Comparison of ENCODE assay signal across 9 cellular contexts in the genomic region with DNA sequence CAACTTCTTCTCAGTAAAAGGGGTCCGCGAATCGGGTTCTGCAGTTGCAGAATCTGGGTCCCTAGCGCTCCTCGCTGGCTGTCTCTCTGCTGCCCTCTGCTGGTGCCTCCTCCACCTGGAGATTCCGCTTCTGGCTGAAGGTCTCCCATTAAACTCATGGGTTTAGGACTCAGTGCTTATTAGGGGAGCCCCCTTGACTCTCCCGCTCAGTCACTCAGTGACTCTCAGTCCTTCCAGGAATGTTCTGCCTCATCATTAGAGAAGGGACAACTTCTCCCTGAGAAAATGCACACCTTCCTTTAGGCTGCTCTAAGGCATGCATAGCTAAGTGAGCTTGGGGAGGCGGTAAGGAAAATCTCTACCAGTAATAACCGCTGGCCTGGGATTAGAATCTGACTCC. TPM values are rescaled to one million over a fixed set of nuclear protein-coding genes. Genes with fewer than 3 reads are reported as not detected.
A peak's percentile ranks its signal among the peaks of the same experiment; 100 is the strongest.
DNase-seq lines count a peak whose midpoint lies in the region; ATAC-seq and TF ChIP-seq lines count a peak whose summit lies in the region.
"Had no signal": no experiment of that assay in that cellular context is flagged by ENCODE, and none has a peak within 500 bp of the region (broad histone marks: within the 10 kb centered on the region; RNA-seq: fewer than 3 reads in every experiment).

No MANE protein-coding gene starts in this region.

- H3K9me3 ChIP-seq in effector memory CD4-positive, alpha-beta T cell (ENCODE audit: control insufficient read depth, low read length), result no peaks in the 10 kb centered on the region

- intact Hi-C loops in CD14-positive monocyte (cut with micrococcal nuclease), result no loop called here

- H3K27me3 ChIP-seq in effector memory CD4-positive, alpha-beta T cell (replicated peaks; ENCODE audit: control insufficient read depth, insufficient read depth, low read length, poor library complexity, severe bottlenecking), result no peaks in the 10 kb centered on the region

- H3K27ac Mint-ChIP-seq in CD14-positive monocyte, result no peak overlapping the region
- H3K27ac Mint-ChIP-seq in activated CD4-positive, alpha-beta memory T cell treated with anti-CD3 and anti-CD28 coated beads, Interleukin-2, amount 10 ng/mL, durations not matched to agents 7 days and 5 days, result no peak overlapping the region

- POLR2A ChIA-PET in activated CD4-positive, alpha-beta memory T cell treated with anti-CD3 and anti-CD28 coated beads, Interleukin-2, amount 10 ng/mL, durations not matched to agents 7 days and 5 days (lab: Charles Lee), result no interaction called here

- H3K4me3 Mint-ChIP-seq in CD14-positive monocyte, result no peak overlapping the region
- no peak overlapping the region for H3K4me3 Mint-ChIP-seq in activated CD4-positive, alpha-beta memory T cell treated with anti-CD3 and anti-CD28 coated beads, Interleukin-2, amount 10 ng/mL, durations not matched to agents 7 days and 5 days
- H3K4me3 Mint-ChIP-seq: IgD-negative memory B cell had no signal

- H3K4me1 Mint-ChIP-seq in CD14-positive monocyte, result peaks cover 5% of the 10 kb centered on the region
- no peaks in the 10 kb centered on the region for H3K4me1 Mint-ChIP-seq in activated CD4-positive, alpha-beta memory T cell treated with anti-CD3 and anti-CD28 coated beads, Interleukin-2, amount 10 ng/mL, durations not matched to agents 7 days and 5 days

- CTCF ChIA-PET in activated CD4-positive, alpha-beta memory T cell treated with anti-CD3 and anti-CD28 coated beads, Interleukin-2, amount 10 ng/mL, durations not matched to agents 7 days and 5 days (lab: Charles Lee), result interaction anchor here (0.7 to 5.8 kb wide), 32 partner anchors 9 to 1086 kb away, joined by 3 to 80 read pairs (median 4); partner anchors contain the start of gene LRRC15

- H3K36me3 ChIP-seq in effector memory CD4-positive, alpha-beta T cell (ENCODE audit: control insufficient read depth, insufficient read depth, low read length), result no peaks in the 10 kb centered on the region

- peak; percentile 77 for ATAC-seq in GM21786 (IDR thresholded peaks at IDR 0.05; ENCODE audit: unreplicated experiment)

- peaks cover 9 to 16% (median 9%) of the 10 kb centered on the region in 3 donors for H3K27me3 Mint-ChIP-seq in CD14-positive monocyte (ENCODE audit: low read depth in 3 of 3)
- peaks cover 19% of the 10 kb centered on the region for H3K27me3 Mint-ChIP-seq in activated CD4-positive, alpha-beta memory T cell treated with anti-CD3 and anti-CD28 coated beads, Interleukin-2, amount 10 ng/mL, durations not matched to agents 7 days and 5 days

- no peaks in the 10 kb centered on the region for H3K4me1 ChIP-seq in effector memory CD4-positive, alpha-beta T cell (ENCODE audit: control insufficient read depth, insufficient read depth, low read length, poor library complexity, severe bottlenecking)

- DNase-seq in CD14-positive monocyte (ENCODE audit: low spot score), result no peak
- peak; percentile 47 to 79 for DNase-seq in NCI-H526 (lab: John Stamatoyannopoulos, UW)
- DNase-seq in activated CD4-positive, alpha-beta memory T cell treated with anti-CD3 and anti-CD28 coated beads, Interleukin-2, amount 10 ng/mL, durations not matched to agents 7 days and 5 days, result peak; percentile 73
- DNase-seq in effector memory CD4-positive, alpha-beta T cell, result peak; percentile 29 to 59 (median 35)
- DNase-seq in middle frontal gyrus (ENCODE audit: extremely low spot score, low spot score), result peak; percentile 53
- DNase-seq in stimulated activated CD8-positive, alpha-beta memory T cell treated with anti-CD3 and anti-CD28 coated beads, Interleukin-7, amount 100 ng/mL, for 24 hours (ENCODE audit: low read depth), result peak; percentile 65
- DNase-seq in DMS153 (lab: John Stamatoyannopoulos, UW), result no peak

- H3K4me3 ChIP-seq in effector memory CD4-positive, alpha-beta T cell (ENCODE audit: insufficient read depth, low read depth, low read length, poor library complexity, severe bottlenecking), result no peak overlapping the region

- H3K9me3 Mint-ChIP-seq in CD14-positive monocyte, result no peaks in the 10 kb centered on the region
- no peaks in the 10 kb centered on the region for H3K9me3 Mint-ChIP-seq in activated CD4-positive, alpha-beta memory T cell treated with anti-CD3 and anti-CD28 coated beads, Interleukin-2, amount 10 ng/mL, durations not matched to agents 7 days and 5 days
- H3K9me3 Mint-ChIP-seq: IgD-negative memory B cell had no signal

- H3K27ac ChIP-seq in effector memory CD4-positive, alpha-beta T cell (ENCODE audit: insufficient read depth, low read length, poor library complexity, severe bottlenecking), result no peak overlapping the region

- TF ChIP-seq CTCF in CD14-positive monocyte (IDR thresholded peaks at IDR 0.05), result peak; percentile 94

- no peaks in the 10 kb centered on the region for H3K36me3 Mint-ChIP-seq in CD14-positive monocyte
- H3K36me3 Mint-ChIP-seq in activated CD4-positive, alpha-beta memory T cell treated with anti-CD3 and anti-CD28 coated beads, Interleukin-2, amount 10 ng/mL, durations not matched to agents 7 days and 5 days (ENCODE audit: low read depth), result no peaks in the 10 kb centered on the region
- H3K36me3 Mint-ChIP-seq: IgD-negative memory B cell had no signal

RNA-seq across cellular contexts. Expression of gene CPN2, which starts 7.1 kb away (rescaled TPM):
- not detected for polyA plus RNA-seq in CD14-positive monocyte
- total RNA-seq in activated CD4-positive, alpha-beta memory T cell treated with anti-CD3 and anti-CD28 coated beads, Interleukin-2, amount 10 ng/mL, durations not matched to agents 7 days and 5 days, result not detected
- polyA plus RNA-seq: IgD-negative memory B cell had no signal

RNA-seq across cellular contexts. Expression of gene LRRC15, which starts 25.5 kb away (rescaled TPM):
- polyA plus RNA-seq in CD14-positive monocyte, result not detected
- total RNA-seq in activated CD4-positive, alpha-beta memory T cell treated with anti-CD3 and anti-CD28 coated beads, Interleukin-2, amount 10 ng/mL, durations not matched to agents 7 days and 5 days, result not detected
- polyA plus RNA-seq: IgD-negative memory B cell had no signal

RNA-seq across cellular contexts. Expression of gene GP5, which starts 55.1 kb away (rescaled TPM):
- polyA plus RNA-seq in CD14-positive monocyte, result under 1 TPM in 1 of 2 donors, not detected in 1; 0.12 TPM
- 1 to 10 TPM; 1.3 TPM for total RNA-seq in activated CD4-positive, alpha-beta memory T cell treated with anti-CD3 and anti-CD28 coated beads, Interleukin-2, amount 10 ng/mL, durations not matched to agents 7 days and 5 days

Comparison
In these comparisons a context has a peak if more than half of its experiments do, and no peak if none do; other contexts are left out.
1. DNase-seq: peak in NCI-H526 (2 of 2), activated CD4-positive, alpha-beta memory T cell treated with anti-CD3 and anti-CD28 coated beads, Interleukin-2, amount 10 ng/mL, durations not matched to agents 7 days and 5 days (single experiment), effector memory CD4-positive, alpha-beta T cell (3 of 3), middle frontal gyrus (single experiment) and stimulated activated CD8-positive, alpha-beta memory T cell treated with anti-CD3 and anti-CD28 coated beads, Interleukin-7, amount 100 ng/mL, for 24 hours (single experiment); none in CD14-positive monocyte (single experiment) and DMS153 (single experiment).